ENCODE assay signal across 13 cellular contexts in genomic region chr6:145147559-145147958, GRCh38.
A peak's percentile ranks its signal among the peaks of the same experiment; 100 is the strongest.
DNase-seq lines count a peak whose midpoint lies in the region; ATAC-seq and TF ChIP-seq lines count a peak whose summit lies in the region.
"Had no signal": no experiment of that assay in that cellular context is flagged by ENCODE, and none has a peak within 500 bp of the region (broad histone marks: within the 10 kb centered on the region; RNA-seq: fewer than 3 reads in every experiment).

No MANE protein-coding gene starts in this region.

- no peak overlapping the region for H3K4me3 Mint-ChIP-seq in stimulated activated effector memory CD8-positive, alpha-beta T cell treated with anti-CD3 and anti-CD28 coated beads, Interleukin-12 subunit alpha, Interleukin-12 subunit beta, amount 100 ng/mL, for 72 hours
- H3K4me3 Mint-ChIP-seq in endodermal cell: no peak overlapping the region
- H3K4me3 Mint-ChIP-seq: activated CD4-positive, alpha-beta T cell treated with anti-CD3 and anti-CD28 coated beads for 36 hours; activated T-helper 17 cell treated with anti-CD3 and anti-CD28 coated beads, Interleukin-2, amount 50 U/mL, for 72 hours had no signal

- H3K27me3 ChIP-seq in endodermal cell (ENCODE audit: control insufficient read depth, insufficient read depth, low read length, poor library complexity, severe bottlenecking): no peaks in the 10 kb centered on the region
- H3K27me3 ChIP-seq: colonic mucosa, testis had no signal

- no peaks in the 10 kb centered on the region for H3K36me3 ChIP-seq in endodermal cell (ENCODE audit: control insufficient read depth, insufficient read depth, low read length)
- H3K36me3 ChIP-seq: colonic mucosa had no signal

- H3K9me3 Mint-ChIP-seq in stimulated activated effector memory CD8-positive, alpha-beta T cell treated with anti-CD3 and anti-CD28 coated beads, Interleukin-12 subunit alpha, Interleukin-12 subunit beta, amount 100 ng/mL, for 72 hours: no peaks in the 10 kb centered on the region
- no peaks in the 10 kb centered on the region for H3K9me3 Mint-ChIP-seq in endodermal cell
- H3K9me3 Mint-ChIP-seq: activated T-helper 17 cell treated with anti-CD3 and anti-CD28 coated beads, Interleukin-2, amount 50 U/mL, for 72 hours had no signal

- H3K27ac Mint-ChIP-seq in stimulated activated effector memory CD8-positive, alpha-beta T cell treated with anti-CD3 and anti-CD28 coated beads, Interleukin-12 subunit alpha, Interleukin-12 subunit beta, amount 100 ng/mL, for 72 hours: no peak overlapping the region
- H3K27ac Mint-ChIP-seq in endodermal cell: no peak overlapping the region
- H3K27ac Mint-ChIP-seq: activated CD4-positive, alpha-beta T cell treated with anti-CD3 and anti-CD28 coated beads for 36 hours; activated T-helper 17 cell treated with anti-CD3 and anti-CD28 coated beads, Interleukin-2, amount 50 U/mL, for 72 hours had no signal

- no peak overlapping the region for H3K27ac ChIP-seq in endodermal cell (ENCODE audit: low read depth, low read length)
- H3K27ac ChIP-seq: colonic mucosa, testis had no signal

- H3K9ac ChIP-seq in endodermal cell (ENCODE audit: extremely low read depth, low read length, poor library complexity, severe bottlenecking): no peak overlapping the region

- H3K27me3 Mint-ChIP-seq in endodermal cell (ENCODE audit: insufficient read depth): no peaks in the 10 kb centered on the region

- no peaks in the 10 kb centered on the region for H3K4me1 Mint-ChIP-seq in stimulated activated effector memory CD8-positive, alpha-beta T cell treated with anti-CD3 and anti-CD28 coated beads, Interleukin-12 subunit alpha, Interleukin-12 subunit beta, amount 100 ng/mL, for 72 hours
- H3K4me1 Mint-ChIP-seq in endodermal cell: peaks cover 6% of the 10 kb centered on the region
- H3K4me1 Mint-ChIP-seq: activated CD4-positive, alpha-beta T cell treated with anti-CD3 and anti-CD28 coated beads for 36 hours; activated T-helper 17 cell treated with anti-CD3 and anti-CD28 coated beads, Interleukin-2, amount 50 U/mL, for 72 hours had no signal

- no peak for TF ChIP-seq CTCF in fibroblast of the aortic adventitia (IDR thresholded peaks at IDR 0.05; ENCODE audit: insufficient read depth, low read length)
- TF ChIP-seq CTCF in endodermal cell (conservative IDR thresholded peaks at IDR 0.05): no peak

- H3K36me3 Mint-ChIP-seq in stimulated activated effector memory CD8-positive, alpha-beta T cell treated with anti-CD3 and anti-CD28 coated beads, Interleukin-12 subunit alpha, Interleukin-12 subunit beta, amount 100 ng/mL, for 72 hours: no peaks in the 10 kb centered on the region
- no peaks in the 10 kb centered on the region for H3K36me3 Mint-ChIP-seq in endodermal cell (ENCODE audit: low read depth)

- DNase-seq in NOMO-1 (lab: John Stamatoyannopoulos, UW; ENCODE audit: unreplicated experiment in 2 of 2): peak; percentile 12 to 59
- no peak for DNase-seq in NOMO-1 treated with dmso at 0.1 percent for 144 hours (lab: John Stamatoyannopoulos, UW; ENCODE audit: unreplicated experiment)
- DNase-seq in NOMO-1 treated with DMSO at 0.1 percent for 48 hours (lab: John Stamatoyannopoulos, UW; ENCODE audit: unreplicated experiment): peak; percentile 42
- peak; percentile 16 for DNase-seq in fibroblast of the aortic adventitia (ENCODE audit: low read depth)
- no peak for DNase-seq in stimulated activated effector memory CD8-positive, alpha-beta T cell treated with anti-CD3 and anti-CD28 coated beads, Interleukin-12 subunit alpha, Interleukin-12 subunit beta, amount 100 ng/mL, for 72 hours (ENCODE audit: low spot score in 2 of 2)
- DNase-seq in endodermal cell: no peak
- DNase-seq: activated CD4-positive, alpha-beta T cell treated with anti-CD3 and anti-CD28 coated beads for 36 hours; colonic mucosa; mesendoderm; testis had no signal

- peak; percentile 36 for ATAC-seq in stimulated activated effector memory CD8-positive, alpha-beta T cell treated with anti-CD3 and anti-CD28 coated beads, Interleukin-12 subunit alpha, Interleukin-12 subunit beta, amount 100 ng/mL, for 72 hours
- no peak for ATAC-seq in GM18517 (IDR thresholded peaks at IDR 0.05; ENCODE audit: unreplicated experiment)
- ATAC-seq in esophagus mucosa: no peak
- ATAC-seq: activated CD4-positive, alpha-beta T cell treated with anti-CD3 and anti-CD28 coated beads for 36 hours; activated T-helper 17 cell treated with anti-CD3 and anti-CD28 coated beads, Interleukin-2, amount 50 U/mL, for 72 hours had no signal

- H3K9me3 ChIP-seq in endodermal cell (ENCODE audit: control insufficient read depth, low read length): no peaks in the 10 kb centered on the region
- H3K9me3 ChIP-seq: colonic mucosa, testis had no signal

- no peak overlapping the region for H3K4me3 ChIP-seq in fibroblast of the aortic adventitia (ENCODE audit: low read depth, low read length)
- H3K4me3 ChIP-seq in endodermal cell (ENCODE audit: low read length): no peak overlapping the region
- H3K4me3 ChIP-seq: colonic mucosa, testis had no signal

- no peaks in the 10 kb centered on the region for H3K4me1 ChIP-seq in endodermal cell (ENCODE audit: control insufficient read depth, insufficient read depth, low read length)
- H3K4me1 ChIP-seq: colonic mucosa, testis had no signal

Comparison
In these comparisons a context has a peak if more than half of its experiments do, and no peak if none do; other contexts are left out.
1. DNase-seq: peak in NOMO-1 (2 of 2), NOMO-1 treated with DMSO at 0.1 percent for 48 hours (single experiment) and fibroblast of the aortic adventitia (single experiment); none in NOMO-1 treated with dmso at 0.1 percent for 144 hours (single experiment), stimulated activated effector memory CD8-positive, alpha-beta T cell treated with anti-CD3 and anti-CD28 coated beads, Interleukin-12 subunit alpha, Interleukin-12 subunit beta, amount 100 ng/mL, for 72 hours (0 of 2) and endodermal cell (single experiment).